ENCODE assay signal across 8 cellular contexts in the genomic region with DNA sequence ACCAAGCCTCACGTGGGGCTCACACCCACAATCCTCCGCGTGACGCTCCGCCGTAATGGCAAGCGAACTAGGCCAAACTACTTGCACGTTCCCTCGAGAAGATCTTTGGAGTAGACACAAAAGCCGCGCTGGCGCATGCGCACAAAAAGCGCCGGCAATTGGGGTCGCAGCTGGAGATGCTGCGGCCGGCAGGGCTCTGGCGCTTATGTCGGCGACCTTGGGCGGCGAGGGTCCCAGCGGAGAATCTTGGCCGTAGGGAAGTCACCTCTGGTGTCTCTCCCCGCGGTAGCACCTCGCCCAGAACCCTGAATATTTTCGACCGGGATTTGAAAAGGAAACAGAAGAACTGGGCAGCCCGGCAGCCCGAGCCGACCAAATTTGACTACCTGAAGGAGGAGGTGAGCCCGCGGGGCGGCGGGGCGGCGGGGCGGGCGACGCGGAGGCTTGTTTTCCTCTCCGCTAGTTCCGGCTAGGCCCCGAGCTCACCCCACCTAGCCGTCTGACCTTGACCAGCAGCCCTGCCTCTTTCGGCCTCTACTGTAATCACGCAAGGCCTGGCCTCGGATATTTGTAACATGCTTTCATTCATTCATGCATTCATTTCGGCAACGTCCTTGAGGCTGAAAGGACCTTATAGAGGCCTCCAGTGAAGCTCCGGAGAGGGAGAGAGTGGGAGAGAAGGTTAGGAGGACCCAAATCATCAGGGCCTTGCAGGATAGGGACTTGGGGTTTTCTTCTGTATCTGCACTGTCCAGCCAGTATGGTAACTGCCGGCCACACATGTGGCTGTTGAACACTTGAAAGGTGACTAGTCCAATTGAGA. TPM values are rescaled to one million over a fixed set of nuclear protein-coding genes. Genes with fewer than 3 reads are reported as not detected.
DNase-seq lines count a peak whose midpoint lies in the region; FAIRE-seq and TF ChIP-seq lines count a peak whose summit lies in the region.

A gene with protein sequence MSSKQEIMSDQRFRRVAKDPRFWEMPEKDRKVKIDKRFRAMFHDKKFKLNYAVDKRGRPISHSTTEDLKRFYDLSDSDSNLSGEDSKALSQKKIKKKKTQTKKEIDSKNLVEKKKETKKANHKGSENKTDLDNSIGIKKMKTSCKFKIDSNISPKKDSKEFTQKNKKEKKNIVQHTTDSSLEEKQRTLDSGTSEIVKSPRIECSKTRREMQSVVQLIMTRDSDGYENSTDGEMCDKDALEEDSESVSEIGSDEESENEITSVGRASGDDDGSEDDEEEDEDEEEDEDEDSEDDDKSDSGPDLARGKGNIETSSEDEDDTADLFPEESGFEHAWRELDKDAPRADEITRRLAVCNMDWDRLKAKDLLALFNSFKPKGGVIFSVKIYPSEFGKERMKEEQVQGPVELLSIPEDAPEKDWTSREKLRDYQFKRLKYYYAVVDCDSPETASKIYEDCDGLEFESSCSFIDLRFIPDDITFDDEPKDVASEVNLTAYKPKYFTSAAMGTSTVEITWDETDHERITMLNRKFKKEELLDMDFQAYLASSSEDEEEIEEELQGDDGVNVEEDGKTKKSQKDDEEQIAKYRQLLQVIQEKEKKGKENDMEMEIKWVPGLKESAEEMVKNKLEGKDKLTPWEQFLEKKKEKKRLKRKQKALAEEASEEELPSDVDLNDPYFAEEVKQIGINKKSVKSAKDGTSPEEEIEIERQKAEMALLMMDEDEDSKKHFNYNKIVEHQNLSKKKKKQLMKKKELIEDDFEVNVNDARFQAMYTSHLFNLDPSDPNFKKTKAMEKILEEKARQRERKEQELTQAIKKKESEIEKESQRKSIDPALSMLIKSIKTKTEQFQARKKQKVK (minus strand): TSS at position 27 of the 823 bp plus-strand sequence. CDS start 1,779 bp downstream, outside the sequence.
A gene with protein sequence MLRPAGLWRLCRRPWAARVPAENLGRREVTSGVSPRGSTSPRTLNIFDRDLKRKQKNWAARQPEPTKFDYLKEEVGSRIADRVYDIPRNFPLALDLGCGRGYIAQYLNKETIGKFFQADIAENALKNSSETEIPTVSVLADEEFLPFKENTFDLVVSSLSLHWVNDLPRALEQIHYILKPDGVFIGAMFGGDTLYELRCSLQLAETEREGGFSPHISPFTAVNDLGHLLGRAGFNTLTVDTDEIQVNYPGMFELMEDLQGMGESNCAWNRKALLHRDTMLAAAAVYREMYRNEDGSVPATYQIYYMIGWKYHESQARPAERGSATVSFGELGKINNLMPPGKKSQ (plus strand): TSS at position 136 of the 823 bp plus-strand sequence. CDS start 41 bp downstream, at position 177.

- H3K79me1 ChIP-seq in neuronal stem cell (ENCODE audit: low read depth, low read length): peaks cover 5% of the 10 kb centered on the region

- H3K4me1 ChIP-seq in neuronal stem cell (ENCODE audit: control insufficient read depth in 2 of 2, insufficient read depth in 1 of 2, low read depth in 1 of 2, low read length in 2 of 2): peaks cover 2 to 8% of the 10 kb centered on the region in 2 donors

- WGBS in neuronal stem cell (ENCODE audit: extremely low coverage in 2 of 2, insufficient read length in 2 of 2, insufficient replicate concordance in 1 of 2), 2 donors: no CpG with 5 or more reads among the region's 54 CpGs

- in situ Hi-C loops in SK-MEL-5 (cut with HindIII; ENCODE audit: low pct_unique_long_range_greater_than_20kb, low sequenced_read_pairs): no loop called here

- H2BK15ac ChIP-seq in neuronal stem cell (ENCODE audit: low read length): no peak within 1 kb of the TSS

- peak within 1 kb of the TSS; percentile 79 for H3K9ac ChIP-seq in neuronal stem cell (ENCODE audit: low read depth, low read length, poor library complexity)

- peak within 1 kb of the TSS; percentile 71 for H3K4me2 ChIP-seq in neuronal stem cell (ENCODE audit: insufficient read depth, low read length, poor library complexity, severe bottlenecking)

- H3K9me3 ChIP-seq in neuronal stem cell (replicated peaks in 1 of 2; ENCODE audit: control insufficient read depth in 2 of 2, insufficient read depth in 1 of 2, low read depth in 1 of 2, low read length in 2 of 2): no peaks in the 10 kb centered on the region

- peaks cover 14 to 63% of the 10 kb centered on the region in 2 donors for H3K36me3 ChIP-seq in neuronal stem cell (replicated peaks in 1 of 2; ENCODE audit: control insufficient read depth in 2 of 2, insufficient read depth in 2 of 2, low read length in 2 of 2)

- TF ChIP-seq CTCF in subcutaneous adipose tissue (IDR thresholded peaks at IDR 0.05; ENCODE audit: low read depth): no peak

- no peak within 1 kb of the TSS for H4K91ac ChIP-seq in neuronal stem cell (ENCODE audit: low read depth, low read length, poor library complexity)

- H2AK5ac ChIP-seq in neuronal stem cell (ENCODE audit: low read depth, low read length): no peak within 1 kb of the TSS

- H2BK12ac ChIP-seq in neuronal stem cell (ENCODE audit: low read length): no peak within 1 kb of the TSS

- no peak within 1 kb of the TSS for H2BK120ac ChIP-seq in neuronal stem cell (ENCODE audit: low read depth, low read length)

- peak within 1 kb of the TSS; percentile 86 for H3K4me3 ChIP-seq in neuronal stem cell (ENCODE audit: low read length in 2 of 2)

- peak within 1 kb of the TSS; percentile 98 for H2AFZ ChIP-seq in neuronal stem cell (ENCODE audit: low read length)

- no peak within 1 kb of the TSS for H3K14ac ChIP-seq in neuronal stem cell (ENCODE audit: low read length)

- no peaks in the 10 kb centered on the region for H3K27me3 ChIP-seq in neuronal stem cell (ENCODE audit: control insufficient read depth in 3 of 3, insufficient read depth in 3 of 3, low read depth in 1 of 3, low read length in 3 of 3)

- H3K23ac ChIP-seq in neuronal stem cell (ENCODE audit: low read depth, low read length, poor library complexity): peak within 1 kb of the TSS; percentile 37

- CTCF ChIA-PET in HEK293T (lab: Yijun Ruan, JAX): interaction anchor here (1.8 kb wide), 1 partner anchor 13 kb away, joined by 9 read pairs; no protein-coding TSS in a partner anchor

- peak; percentile 86 for DNase-seq in GF-D8 (lab: John Stamatoyannopoulos, UW)
- peak; percentile 89 for DNase-seq in HEK293T (ENCODE audit: extremely low spot score)
- DNase-seq in MV-4-11 (lab: John Stamatoyannopoulos, UW): peak; percentile 95
- peak; percentile 99 for DNase-seq in SK-MEL-5 (ENCODE audit: low read depth, low spot score)
- DNase-seq in activated naive CD4-positive, alpha-beta T cell treated with Interleukin-2 at 50 U/mL for 16 hours: peak; percentile 94
- DNase-seq in frontal cortex (ENCODE audit: low spot score in 2 of 2): peak; percentile 82 to 86
- DNase-seq in neuronal stem cell (ENCODE audit: low spot score): peak; percentile 93

- peak within 1 kb of the TSS; percentile 82 for H3K18ac ChIP-seq in neuronal stem cell (ENCODE audit: low read length)

- POLR2A ChIA-PET in HEK293T (lab: Yijun Ruan, JAX): interaction anchor here (0.8 to 1.9 kb wide), 11 partner anchors 8 to 483 kb away, joined by 3 to 6 read pairs (median 3); a partner anchor contains a TSS

- H3K27ac ChIP-seq in neuronal stem cell (replicated peaks; ENCODE audit: low read length): peak within 1 kb of the TSS; percentile 46

- no peak within 1 kb of the TSS for H4K8ac ChIP-seq in neuronal stem cell (ENCODE audit: low read depth, low read length)

- FAIRE-seq in frontal cortex (lab: Jason Lieb, UNC): no peak

- no peak within 1 kb of the TSS for H3K4ac ChIP-seq in neuronal stem cell (ENCODE audit: low read length)

- no peak within 1 kb of the TSS for H2BK5ac ChIP-seq in neuronal stem cell (ENCODE audit: low read length)

TF ChIP-seq in HEK293T, 16 proteins besides CTCF, POLR2A, EP300 and RAD21:
- no peak for TF ChIP-seq NFRKB (IDR thresholded peaks at IDR 0.05)
- TF ChIP-seq CTBP1 (IDR thresholded peaks at IDR 0.05; ENCODE audit: borderline replicate concordance): peak; percentile 60; the same call in 1 of the 2 replicates
- peak; percentile 44 for TF ChIP-seq ELF4 (IDR thresholded peaks at IDR 0.05)
- TF ChIP-seq BHLHE40 (IDR thresholded peaks at IDR 0.05; ENCODE audit: borderline replicate concordance): no peak
- TF ChIP-seq FOXK2 (IDR thresholded peaks at IDR 0.05): no peak
- TF ChIP-seq L3MBTL2 (conservative IDR thresholded peaks at IDR 0.05): peak; percentile 45
- no peak for TF ChIP-seq ARNT (IDR thresholded peaks at IDR 0.05)

RNA-seq across cellular contexts. Expression of the first gene that starts in this region (rescaled TPM):
- 22.8 and 24.9 TPM in 2 replicates for total RNA-seq in SK-MEL-5 (2014; rRNA removed; shearing (Covaris generic))
- 14.6 and 18.8 TPM in 2 replicates for polyA plus RNA-seq in SK-MEL-5 (2015; cell fraction: cytosol; rRNA removed)
- 35.0 and 37.5 TPM in 2 replicates for polyA plus RNA-seq in SK-MEL-5 (2015; cell fraction: nucleus; rRNA removed)
- 17.1 TPM for total RNA-seq in frontal cortex
- polyA plus RNA-seq in neuronal stem cell (2013, experiment 1 of 2): 36.6 TPM
- 39.5 TPM for polyA plus RNA-seq in neuronal stem cell (2013, experiment 2 of 2)
- total RNA-seq in subcutaneous adipose tissue: 10 to 100 TPM; 13.0 to 26.7 (median 16.6) TPM

RNA-seq across cellular contexts. Expression of the second gene that starts in this region (rescaled TPM):
- total RNA-seq in SK-MEL-5 (2014; rRNA removed; shearing (Covaris generic)): 30.3 and 30.5 TPM in 2 replicates
- 13.8 and 18.7 TPM in 2 replicates for polyA plus RNA-seq in SK-MEL-5 (2015; cell fraction: cytosol; rRNA removed)
- polyA plus RNA-seq in SK-MEL-5 (2015; cell fraction: nucleus; rRNA removed): 48.2 and 113 TPM in 2 replicates
- total RNA-seq in frontal cortex (33.4 TPM), subcutaneous adipose tissue (10 to 100 TPM; 12.3 to 42.4 (median 26.9) TPM)
- polyA plus RNA-seq in neuronal stem cell (2013, experiment 1 of 2): 13.9 TPM
- polyA plus RNA-seq in neuronal stem cell (2013, experiment 2 of 2): 13.5 TPM

Comparison
In these comparisons a context has a peak if more than half of its experiments do, and no peak if none do; other contexts are left out.
1. Peak in every context shown above with its lines: DNase-seq, H3K4me3 ChIP-seq and H3K27ac ChIP-seq.